Comparison of ENCODE assay signal across 25 cellular contexts in the genomic region with DNA sequence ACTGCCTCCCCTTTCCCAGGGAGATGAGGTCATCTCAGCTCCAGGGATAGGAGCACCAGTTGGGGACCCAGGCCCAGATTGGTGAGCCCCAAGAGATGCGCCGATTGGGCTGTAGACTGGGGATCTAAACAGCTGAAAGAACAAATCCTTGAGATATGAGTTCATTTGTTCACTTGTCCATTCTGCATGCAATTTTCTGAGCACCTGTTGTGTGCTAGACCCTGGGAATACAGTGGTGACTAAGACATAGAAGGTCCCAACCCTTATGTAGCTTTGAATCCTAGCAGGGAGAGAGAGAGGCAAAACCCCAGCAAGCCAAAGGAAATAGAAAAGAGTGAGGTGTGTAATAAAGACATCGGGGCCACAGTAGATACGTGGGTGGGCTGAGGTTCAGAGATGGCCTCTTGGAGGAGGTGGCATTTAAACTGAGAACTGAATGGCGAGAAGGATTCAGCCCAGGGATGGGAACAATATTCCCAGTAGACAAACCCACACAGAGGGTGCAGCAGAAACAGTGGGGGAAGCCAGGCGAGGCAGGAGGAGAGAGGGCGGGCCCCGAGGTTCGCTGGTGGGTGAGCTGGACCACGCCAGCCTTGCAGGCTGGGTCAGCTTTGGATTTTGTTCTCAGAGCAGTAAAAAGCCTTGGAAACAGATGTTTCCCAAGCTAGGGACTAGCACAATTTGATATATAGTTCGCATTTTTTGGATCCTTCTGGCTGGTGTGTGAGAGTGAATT.
A peak's percentile ranks its signal among the peaks of the same experiment; 100 is the strongest.
DNase-seq lines count a peak whose midpoint lies in the region; ATAC-seq and TF ChIP-seq lines count a peak whose summit lies in the region.
"Had no signal": no experiment of that assay in that cellular context is flagged by ENCODE, and none has a peak within 500 bp of the region (broad histone marks: within the 10 kb centered on the region; RNA-seq: fewer than 3 reads in every experiment).

No MANE protein-coding gene starts in this region.

- no peaks in the 10 kb centered on the region for H3K9me3 ChIP-seq in thoracic aorta
- H3K9me3 ChIP-seq in osteoblast (ENCODE audit: low read depth, low read length) = no peaks in the 10 kb centered on the region
- H3K9me3 ChIP-seq: SJCRH30 had no signal

- no peak for TF ChIP-seq CTCF in dorsolateral prefrontal cortex (IDR thresholded peaks at IDR 0.05 in 54 of 56, conservative IDR thresholded peaks at IDR 0.05 in 2 of 56; ENCODE audit: low read depth in 1 of 56, partially characterized antibody in 56 of 56)
- no peak for TF ChIP-seq CTCF in neural crest cell (conservative IDR thresholded peaks at IDR 0.05)
- TF ChIP-seq CTCF in thoracic aorta (IDR thresholded peaks at IDR 0.05) = no peak
- TF ChIP-seq CTCF in osteoblast (IDR thresholded peaks at IDR 0.05; ENCODE audit: extremely low read depth, low read depth, low read length) = no peak

- H3K27me3 Mint-ChIP-seq in neural crest cell (ENCODE audit: low read depth) = no peaks in the 10 kb centered on the region

- H3K4me1 ChIP-seq in thoracic aorta (ENCODE audit: control insufficient read depth in 1 of 2, low read depth in 2 of 2) (peaks cover 17 to 72% of the 10 kb centered on the region in 2 donors), osteoblast (ENCODE audit: insufficient read depth, low read length) (peaks cover 7% of the 10 kb centered on the region)
- H3K4me1 ChIP-seq: SJCRH30 had no signal

- no peaks in the 10 kb centered on the region for H3K9me3 Mint-ChIP-seq in neural crest cell
- H3K9me3 Mint-ChIP-seq: GM23338, H9, HFFc6, IgD-negative memory B cell had no signal

- peak overlapping the region; percentile 86 for H3K27ac Mint-ChIP-seq in neural crest cell (ENCODE audit: unreplicated experiment)
- H3K27ac Mint-ChIP-seq: GM23338, H9, HFFc6 had no signal

- H3K4me3 ChIP-seq in dorsolateral prefrontal cortex (no peak overlapping the region), thoracic aorta (no peak overlapping the region), osteoblast (ENCODE audit: insufficient read depth, low read length) (no peak overlapping the region)
- H3K4me3 ChIP-seq: GM23338, PC-9, SJCRH30 had no signal

- no peaks in the 10 kb centered on the region for H3K36me3 Mint-ChIP-seq in neural crest cell (ENCODE audit: low read depth)
- H3K36me3 Mint-ChIP-seq: IgD-negative memory B cell had no signal

- H3K27me3 ChIP-seq in dorsolateral prefrontal cortex (no peaks in the 10 kb centered on the region), thoracic aorta (replicated peaks; ENCODE audit: insufficient read depth) (no peaks in the 10 kb centered on the region), osteoblast (ENCODE audit: insufficient read depth, low read length) (no peaks in the 10 kb centered on the region)
- H3K27me3 ChIP-seq: SJCRH30 had no signal

- ATAC-seq in thoracic aorta (ENCODE audit: insufficient number of reproducible peaks, low FRiP score, low read depth) = no peak
- ATAC-seq in HG03095 (IDR thresholded peaks at IDR 0.05; ENCODE audit: unreplicated experiment) = no peak
- ATAC-seq: GM23338, Right ventricle myocardium inferior had no signal

- H3K4me1 Mint-ChIP-seq in neural crest cell = peaks cover 4% of the 10 kb centered on the region
- H3K4me1 Mint-ChIP-seq: GM23338 had no signal

- intact Hi-C loops in dorsolateral prefrontal cortex (cut with DNase I) = loop anchor here (10.0 kb wide), 2 partner anchors 655 to 925 kb away; no protein-coding TSS in a partner anchor

- peaks cover 18% of the 10 kb centered on the region for H4K20me1 ChIP-seq in osteoblast (ENCODE audit: insufficient read depth, low read length)

- H3K36me3 ChIP-seq in thoracic aorta (peaks cover 57% of the 10 kb centered on the region), osteoblast (ENCODE audit: insufficient read depth, low read length) (peaks cover 32% of the 10 kb centered on the region)
- H3K36me3 ChIP-seq: SJCRH30 had no signal

- H3K4me2 ChIP-seq in osteoblast (ENCODE audit: insufficient read depth, low read length) = no peak overlapping the region
- H3K4me2 ChIP-seq: GM23338, KMS-11, PC-9 had no signal

- H3K79me2 ChIP-seq in osteoblast (ENCODE audit: insufficient read depth, low read length) = no peaks in the 10 kb centered on the region

- no peak overlapping the region for H3K4me3 Mint-ChIP-seq in neural crest cell
- H3K4me3 Mint-ChIP-seq: GM23338, H9, HFFc6, IgD-negative memory B cell had no signal

- peak overlapping the region in 30 of 59 donors; percentile 1 to 91 (median 62) for H3K27ac ChIP-seq in dorsolateral prefrontal cortex
- peak overlapping the region; percentile 92 to 95 for H3K27ac ChIP-seq in thoracic aorta
- no peak overlapping the region for H3K27ac ChIP-seq in osteoblast (ENCODE audit: low read depth, low read length)
- H3K27ac ChIP-seq: KMS-11, PC-9, SJCRH30 had no signal

- DNase-seq in LHCN-M2 (ENCODE audit: low read depth) = peak; percentile 81
- no peak for DNase-seq in dorsolateral prefrontal cortex
- DNase-seq in neural crest cell (ENCODE audit: low read depth, low spot score) = no peak
- no peak for DNase-seq in thoracic aorta (ENCODE audit: low spot score)
- DNase-seq in stimulated activated CD4-positive, alpha-beta T cell treated with anti-CD3 and anti-CD28 coated beads, Interleukin-1b, Interleukin-23, amount 100 ng/mL, for 48 hours = no peak
- DNase-seq in stimulated activated naive CD4-positive, alpha-beta T cell (lab: John Stamatoyannopoulos, UW) = no peak
- DNase-seq in osteoblast (ENCODE audit: insufficient read length, low spot score, missing footprints) = no peak
- DNase-seq: Calu3; H9; HFFc6; NCI-H1048; NCI-H1417; NCI-H1694; NCI-H2029 treated with DMSO at 0.1 percent for 48 hours; NCI-H446 treated with DMSO at 0.1 percent for 48 hours; NCI-H526; NCI-H82; NK-92 treated with Interleukin-12 subunit alpha and Interleukin-12 subunit beta, amount 100 ng/mL, for 24 hours; PC-9 had no signal

- H2AFZ ChIP-seq in osteoblast (ENCODE audit: low read length) = no peak overlapping the region
- H2AFZ ChIP-seq: GM23338, PC-9 had no signal
